Comparison of ENCODE assay signal across 8 cellular contexts in genomic region chr3:151210676-151211381, GRCh38. TPM values are rescaled to one million over a fixed set of nuclear protein-coding genes. Genes with fewer than 3 reads are reported as not detected.
DNase-seq lines count a peak whose midpoint lies in the region; ATAC-seq and TF ChIP-seq lines count a peak whose summit lies in the region.

No MANE protein-coding gene starts in this region.

- H3K36me3 Mint-ChIP-seq in CD4-positive, alpha-beta T cell (ENCODE audit: low read depth): no peaks in the 10 kb centered on the region

- peak; percentile 43 for ATAC-seq in CD4-positive, alpha-beta T cell (ENCODE audit: poor library complexity)
- ATAC-seq in GM19397 (IDR thresholded peaks at IDR 0.05; ENCODE audit: unreplicated experiment) (peak; percentile 82), HG03457 (IDR thresholded peaks at IDR 0.05; ENCODE audit: unreplicated experiment) (no peak), HG03521 (IDR thresholded peaks at IDR 0.05; ENCODE audit: unreplicated experiment) (no peak)

- H3K9me3 ChIP-seq in CD4-positive, alpha-beta T cell (ENCODE audit: control insufficient read depth, low read length): no peaks in the 10 kb centered on the region

- peak overlapping the region; percentile 60 for H3K27ac Mint-ChIP-seq in CD4-positive, alpha-beta T cell

- intact Hi-C loops in CD4-positive, alpha-beta T cell (cut with DNase I, micrococcal nuclease): loop anchor here (2.0 kb wide), 2 partner anchors 16 to 42 kb away; no protein-coding TSS in a partner anchor

- peak overlapping the region; percentile 41 for H3K4me3 ChIP-seq in epithelial cell of proximal tubule (ENCODE audit: low read depth, low read length)

- H3K27me3 Mint-ChIP-seq in CD4-positive, alpha-beta T cell: no peaks in the 10 kb centered on the region

- POLR2A ChIA-PET in CD4-positive, alpha-beta T cell (lab: Charles Lee): interaction anchor here (0.7 to 1.6 kb wide), 8 partner anchors 8 to 43 kb away, joined by 3 to 5 read pairs (median 3); partner anchors contain the start of gene GPR171

- DNase-seq in CD4-positive, alpha-beta T cell: no peak
- DNase-seq in NAMALWA (ENCODE audit: low spot score) (peak; percentile 40), epithelial cell of proximal tubule (ENCODE audit: low read depth) (no peak), islet precursor cell (no peak)
- DNase-seq in activated effector memory CD4-positive, alpha-beta T cell treated with Interleukin-2 at 50 U/mL for 16 hours: no peak

- H3K4me1 Mint-ChIP-seq in CD4-positive, alpha-beta T cell (ENCODE audit: low read depth): peaks cover 42% of the 10 kb centered on the region

- H3K9me3 Mint-ChIP-seq in CD4-positive, alpha-beta T cell: no peaks in the 10 kb centered on the region

- H3K27me3 ChIP-seq in CD4-positive, alpha-beta T cell (ENCODE audit: control insufficient read depth, insufficient read depth, low read length): no peaks in the 10 kb centered on the region

- TF ChIP-seq CTCF in CD4-positive, alpha-beta T cell (IDR thresholded peaks at IDR 0.05): no peak
- peak; percentile 34 for TF ChIP-seq CTCF in epithelial cell of proximal tubule (conservative IDR thresholded peaks at IDR 0.05; ENCODE audit: low read depth, low read length)

- H3K27ac ChIP-seq in CD4-positive, alpha-beta T cell (ENCODE audit: low read depth, low read length): no peak overlapping the region

- CTCF ChIA-PET in CD4-positive, alpha-beta T cell (lab: Charles Lee): interaction anchor here (0.6 to 1.6 kb wide), 6 partner anchors 15 to 76 kb away, joined by 3 to 9 read pairs (median 4); no protein-coding TSS in a partner anchor

- no peak overlapping the region for H3K4me3 Mint-ChIP-seq in CD4-positive, alpha-beta T cell

RNA-seq across cellular contexts. Expression of gene GPR171, which starts 7.8 kb away (rescaled TPM):
- 10 to 100 TPM in 1 of 2 experiments, 1 to 10 TPM in 1; 9.7 to 16.7 TPM for total RNA-seq in CD4-positive, alpha-beta T cell
- not detected in 2 replicates for total RNA-seq in epithelial cell of proximal tubule

Comparison
In these comparisons a context has a peak if more than half of its experiments do, and no peak if none do; other contexts are left out.
1. ATAC-seq: peak in CD4-positive, alpha-beta T cell (single experiment) and GM19397 (single experiment); none in HG03457 (single experiment) and HG03521 (single experiment).
2. RNA of gene GPR171, which starts 7.8 kb away (total RNA-seq): 9.7 to 16.7 TPM in CD4-positive, alpha-beta T cell; not detected in epithelial cell of proximal tubule; every median in the first group is over 10 times any median in the second.